ENCODE assay signal across 10 cellular contexts in the genomic region with DNA sequence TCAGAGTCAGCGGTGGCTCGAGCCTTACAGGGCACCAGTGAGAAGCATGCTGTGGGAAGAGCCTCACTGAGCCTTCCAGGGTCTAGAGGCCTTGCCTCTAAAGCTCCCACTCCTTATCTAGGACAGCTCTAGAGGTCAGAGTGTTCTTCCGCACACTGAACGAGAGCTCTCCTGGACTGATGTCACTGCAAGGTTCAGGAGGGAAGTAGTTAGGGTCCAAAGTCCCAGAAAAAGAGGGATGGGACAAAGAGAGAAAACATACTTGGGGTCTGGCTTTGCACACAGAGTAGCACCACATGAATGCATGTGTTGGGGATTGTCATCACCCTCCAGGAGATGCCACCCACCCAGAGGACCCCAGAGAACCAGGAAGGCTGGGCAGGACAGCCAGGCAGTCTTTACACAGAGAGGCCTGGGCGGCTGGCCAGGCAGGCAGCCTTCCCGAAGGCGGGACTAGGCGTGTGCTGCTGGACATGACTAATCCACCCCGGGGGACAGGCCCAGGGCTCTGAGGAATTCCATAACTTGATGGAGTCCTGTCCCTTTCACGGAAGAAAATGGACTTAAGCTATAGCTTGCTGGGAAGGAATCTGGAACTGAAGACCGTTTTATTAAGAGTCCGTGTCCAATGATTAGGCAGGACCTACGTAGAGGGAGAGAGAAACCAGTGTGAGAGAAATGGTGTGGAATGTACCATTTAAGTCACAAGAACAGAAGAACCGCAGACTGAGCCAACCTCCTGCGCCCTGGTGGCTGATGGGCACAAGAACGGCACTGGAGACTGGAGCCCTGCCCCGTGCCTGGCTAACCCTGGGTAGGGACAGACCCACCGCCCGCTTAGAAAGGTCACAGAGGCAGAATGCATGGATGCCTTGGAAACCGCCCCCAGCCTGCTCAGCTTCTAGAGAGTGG. TPM values are rescaled to one million over a fixed set of nuclear protein-coding genes. Genes with fewer than 3 reads are reported as not detected.
DNase-seq lines count a peak whose midpoint lies in the region; ATAC-seq and TF ChIP-seq lines count a peak whose summit lies in the region.
"Had no signal": no experiment of that assay in that cellular context is flagged by ENCODE, and none has a peak within 500 bp of the region (broad histone marks: within the 10 kb centered on the region; RNA-seq: fewer than 3 reads in every experiment).

No MANE protein-coding gene starts in this region.

- intact Hi-C loops in MCF 10A (cut with micrococcal nuclease): no loop called here

- POLR2A ChIA-PET in HEK293 (lab: Yijun Ruan, JAX): no interaction called here
- POLR2A ChIA-PET in MCF 10A (lab: Yijun Ruan, JAX): interaction anchor here (0.6 to 2.1 kb wide), 4 partner anchors 21 to 937 kb away, joined by 3 to 6 read pairs (median 4); partner anchors contain the start of gene AKAP8L

- H3K4me3 Mint-ChIP-seq in MCF 10A (ENCODE audit: unreplicated experiment): peak overlapping the region; percentile 63
- H3K4me3 Mint-ChIP-seq in stimulated activated naive B cell treated with anti-CD40 and anti-IgM and Interleukin-4, amounts not matched to agents 10 μg/mL and 1 μg/mL and 100 μg/mL, for 72 hours: no peak overlapping the region
- H3K4me3 Mint-ChIP-seq: immature natural killer cell had no signal

- peak in 1 of 2 donors; percentile 28 for ATAC-seq in stimulated activated naive B cell treated with anti-CD40 and anti-IgM and Interleukin-4, amounts not matched to agents 10 μg/mL and 1 μg/mL and 100 μg/mL, for 72 hours (replicated peaks)

- no peak overlapping the region for H3K4me3 ChIP-seq in HEK293 (ENCODE audit: low read depth, low read length)
- no peak overlapping the region for H3K4me3 ChIP-seq in kidney epithelial cell (ENCODE audit: low read depth, low read length)

- DNase-seq in MCF 10A (ENCODE audit: unreplicated experiment) (peak; percentile 90), kidney epithelial cell (ENCODE audit: low read depth) (peak; percentile 67), DMS79 treated with DMSO at 0.1 percent for 48 hours (lab: John Stamatoyannopoulos, UW) (no peak), NCI-H1048 (lab: John Stamatoyannopoulos, UW) (no peak), NCI-H82 treated with DMSO at 0.1 percent for 48 hours (lab: John Stamatoyannopoulos, UW; ENCODE audit: unreplicated experiment) (no peak)
- no peak for DNase-seq in stimulated activated naive B cell treated with anti-CD40 and anti-IgM and Interleukin-4, amounts not matched to agents 10 μg/mL and 1 μg/mL and 100 μg/mL, for 72 hours
- no peak for DNase-seq in stimulated activated CD4-positive, alpha-beta T cell treated with anti-CD3 and anti-CD28 coated beads, Interleukin-12 subunit alpha, Interleukin-12 subunit beta, amount 100 ng/mL, for 4 hours
- DNase-seq: immature natural killer cell had no signal

- no peaks in the 10 kb centered on the region for H3K27me3 Mint-ChIP-seq in MCF 10A (ENCODE audit: insufficient read depth, unreplicated experiment)
- no peaks in the 10 kb centered on the region for H3K27me3 Mint-ChIP-seq in stimulated activated naive B cell treated with anti-CD40 and anti-IgM and Interleukin-4, amounts not matched to agents 10 μg/mL and 1 μg/mL and 100 μg/mL, for 72 hours

- no peaks in the 10 kb centered on the region for H3K9me3 Mint-ChIP-seq in MCF 10A (ENCODE audit: unreplicated experiment)
- no peaks in the 10 kb centered on the region for H3K9me3 Mint-ChIP-seq in stimulated activated naive B cell treated with anti-CD40 and anti-IgM and Interleukin-4, amounts not matched to agents 10 μg/mL and 1 μg/mL and 100 μg/mL, for 72 hours
- H3K9me3 Mint-ChIP-seq: immature natural killer cell had no signal

- peaks cover 72% of the 10 kb centered on the region for H3K36me3 Mint-ChIP-seq in MCF 10A (ENCODE audit: insufficient read depth, unreplicated experiment)
- peaks cover 37 to 61% of the 10 kb centered on the region in 2 donors for H3K36me3 Mint-ChIP-seq in stimulated activated naive B cell treated with anti-CD40 and anti-IgM and Interleukin-4, amounts not matched to agents 10 μg/mL and 1 μg/mL and 100 μg/mL, for 72 hours

- H3K27me3 ChIP-seq in kidney epithelial cell (ENCODE audit: control insufficient read depth, insufficient read depth, low read length): no peaks in the 10 kb centered on the region

- CTCF ChIA-PET in HEK293 (lab: Yijun Ruan, JAX) (interaction anchor here (0.7 to 1.1 kb wide), 3 partner anchors 49 to 186 kb away, joined by 3 to 5 read pairs (median 3); partner anchors contain the start of gene NOTCH3), MCF 10A (lab: Yijun Ruan, JAX) (interaction anchor here (0.6 to 4.5 kb wide), 8 partner anchors 12 to 473 kb away, joined by 3 to 25 read pairs (median 4); no protein-coding TSS in a partner anchor)

- H3K4me1 ChIP-seq in HEK293 (ENCODE audit: control insufficient read depth, insufficient read depth, low read length): no peaks in the 10 kb centered on the region

- no peak overlapping the region for H3K27ac ChIP-seq in HEK293 (ENCODE audit: extremely low read depth, low read depth, low read length)

- peak overlapping the region; percentile 82 for H3K27ac Mint-ChIP-seq in MCF 10A (ENCODE audit: low read depth, unreplicated experiment)
- peak overlapping the region; percentile 42 for H3K27ac Mint-ChIP-seq in stimulated activated naive B cell treated with anti-CD40 and anti-IgM and Interleukin-4, amounts not matched to agents 10 μg/mL and 1 μg/mL and 100 μg/mL, for 72 hours

- peaks cover 5 to 90% of the 10 kb centered on the region in 2 experiments; a peak in 1 of 3 replicates for H3K36me3 ChIP-seq in HEK293 (ENCODE audit: control insufficient read depth in 2 of 2, insufficient read depth in 1 of 2, low read length in 2 of 2)
- H3K36me3 ChIP-seq in kidney epithelial cell (ENCODE audit: control insufficient read depth, insufficient read depth, low read length): peaks cover 2% of the 10 kb centered on the region

- H3K9me3 ChIP-seq in HEK293 (ENCODE audit: control insufficient read depth, insufficient read depth, low read depth, low read length): no peaks in the 10 kb centered on the region

- H3K4me1 Mint-ChIP-seq in MCF 10A (ENCODE audit: insufficient read depth, unreplicated experiment): peaks cover 31% of the 10 kb centered on the region
- peaks cover 20 to 24% of the 10 kb centered on the region in 2 donors for H3K4me1 Mint-ChIP-seq in stimulated activated naive B cell treated with anti-CD40 and anti-IgM and Interleukin-4, amounts not matched to agents 10 μg/mL and 1 μg/mL and 100 μg/mL, for 72 hours

- TF ChIP-seq CTCF in HEK293 (tag by site-specific recombination; IDR thresholded peaks at IDR 0.05) (no peak), MCF 10A (IDR thresholded peaks at IDR 0.05; ENCODE audit: unreplicated experiment) (no peak), kidney epithelial cell (IDR thresholded peaks at IDR 0.05; ENCODE audit: insufficient read depth, low read length, poor library complexity, severe bottlenecking) (peak; percentile 2)

- no TSS peak for BruUV-seq in MCF 10A (replicated peaks; lab: Mats Ljungman, UMichigan)

TF ChIP-seq in HEK293, 187 proteins besides CTCF, POLR2A, EP300 and RAD21:
- TF ChIP-seq, protein P1, sequence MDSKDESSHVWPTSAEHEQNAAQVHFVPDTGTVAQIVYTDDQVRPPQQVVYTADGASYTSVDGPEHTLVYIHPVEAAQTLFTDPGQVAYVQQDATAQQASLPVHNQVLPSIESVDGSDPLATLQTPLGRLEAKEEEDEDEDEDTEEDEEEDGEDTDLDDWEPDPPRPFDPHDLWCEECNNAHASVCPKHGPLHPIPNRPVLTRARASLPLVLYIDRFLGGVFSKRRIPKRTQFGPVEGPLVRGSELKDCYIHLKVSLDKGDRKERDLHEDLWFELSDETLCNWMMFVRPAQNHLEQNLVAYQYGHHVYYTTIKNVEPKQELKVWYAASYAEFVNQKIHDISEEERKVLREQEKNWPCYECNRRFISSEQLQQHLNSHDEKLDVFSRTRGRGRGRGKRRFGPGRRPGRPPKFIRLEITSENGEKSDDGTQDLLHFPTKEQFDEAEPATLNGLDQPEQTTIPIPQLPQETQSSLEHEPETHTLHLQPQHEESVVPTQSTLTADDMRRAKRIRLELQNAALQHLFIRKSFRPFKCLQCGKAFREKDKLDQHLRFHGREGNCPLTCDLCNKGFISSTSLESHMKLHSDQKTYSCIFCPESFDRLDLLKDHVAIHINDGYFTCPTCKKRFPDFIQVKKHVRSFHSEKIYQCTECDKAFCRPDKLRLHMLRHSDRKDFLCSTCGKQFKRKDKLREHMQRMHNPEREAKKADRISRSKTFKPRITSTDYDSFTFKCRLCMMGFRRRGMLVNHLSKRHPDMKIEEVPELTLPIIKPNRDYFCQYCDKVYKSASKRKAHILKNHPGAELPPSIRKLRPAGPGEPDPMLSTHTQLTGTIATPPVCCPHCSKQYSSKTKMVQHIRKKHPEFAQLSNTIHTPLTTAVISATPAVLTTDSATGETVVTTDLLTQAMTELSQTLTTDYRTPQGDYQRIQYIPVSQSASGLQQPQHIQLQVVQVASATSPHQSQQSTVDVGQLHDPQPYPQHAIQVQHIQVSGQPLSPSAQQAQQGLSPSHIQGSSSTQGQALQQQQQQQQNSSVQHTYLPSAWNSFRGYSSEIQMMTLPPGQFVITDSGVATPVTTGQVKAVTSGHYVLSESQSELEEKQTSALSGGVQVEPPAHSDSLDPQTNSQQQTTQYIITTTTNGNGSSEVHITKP (tag by site-specific recombination; IDR thresholded peaks at IDR 0.05): peak; percentile 48
- TF ChIP-seq SP2 (tag by site-specific recombination; IDR thresholded peaks at IDR 0.05): 0 out of 2 replicates have a peak, but pooled peaks have one; percentile 8
- no peak for TF ChIP-seq ZNF157 (tag by site-specific recombination; IDR thresholded peaks at IDR 0.05)
- TF ChIP-seq ZNF600 (tag by site-specific recombination; IDR thresholded peaks at IDR 0.05): peak; percentile 56; the same call in 1 of the 2 replicates

RNA-seq across cellular contexts. Expression of gene EPHX3, which starts 16.7 kb away (rescaled TPM):
- total RNA-seq in MCF 10A (2022) (0.96 and 1.1 TPM in 2 replicates), kidney epithelial cell (0.79 and 3.4 TPM in 2 replicates)
- total RNA-seq: T-helper 1 cell treated with Interleukin-12 subunit alpha and Interleukin-12 subunit beta and Interleukin-4 antibody, amounts not matched to agents 30 ng/mL and 1 ng/mL, for 36 hours had no signal

RNA-seq across cellular contexts. Expression of gene NOTCH3, which starts 48.1 kb away (rescaled TPM):
- total RNA-seq in MCF 10A (2022) (3.7 and 7.7 TPM in 2 replicates), kidney epithelial cell (32.8 and 34.0 TPM in 2 replicates)
- total RNA-seq: T-helper 1 cell treated with Interleukin-12 subunit alpha and Interleukin-12 subunit beta and Interleukin-4 antibody, amounts not matched to agents 30 ng/mL and 1 ng/mL, for 36 hours had no signal

Comparison
In these comparisons a context has a peak if more than half of its experiments do, and no peak if none do; other contexts are left out.
1. DNase-seq: peak in MCF 10A (single experiment) and kidney epithelial cell (single experiment); none in stimulated activated naive B cell treated with anti-CD40 and anti-IgM and Interleukin-4, amounts not matched to agents 10 μg/mL and 1 μg/mL and 100 μg/mL, for 72 hours (single experiment), stimulated activated CD4-positive, alpha-beta T cell treated with anti-CD3 and anti-CD28 coated beads, Interleukin-12 subunit alpha, Interleukin-12 subunit beta, amount 100 ng/mL, for 4 hours (single experiment), DMS79 treated with DMSO at 0.1 percent for 48 hours (single experiment), NCI-H1048 (single experiment) and NCI-H82 treated with DMSO at 0.1 percent for 48 hours (single experiment).